13 cellular contexts compared by ENCODE assay signal in genomic region chr6:25229671-25230321, GRCh38. TPM values are rescaled to one million over a fixed set of nuclear protein-coding genes. Genes with fewer than 3 reads are reported as not detected.
DNase-seq lines count a peak whose midpoint lies in the region; ATAC-seq, FAIRE-seq and TF ChIP-seq lines count a peak whose summit lies in the region.
"Had no signal": no experiment of that assay in that cellular context is flagged by ENCODE, and none has a peak within 500 bp of the region (broad histone marks: within the 10 kb centered on the region; RNA-seq: fewer than 3 reads in every experiment).

No MANE protein-coding gene starts in this region.

- 0% methylated on average over 1 of the region's 1 CpG for WGBS in smooth muscle cell (ENCODE audit: low lambda C conversion rate)

- H3K4me3 Mint-ChIP-seq in stimulated activated memory B cell treated with anti-CD40 and anti-IgM and Interleukin-4, amounts not matched to agents 10 μg/mL and 1 μg/mL and 100 μg/mL, for 72 hours = no peak overlapping the region
- H3K4me3 Mint-ChIP-seq: stimulated activated naive CD8-positive, alpha-beta T cell treated with anti-CD3 and anti-CD28 coated beads, Interleukin-15, Interleukin-2, amounts not matched to agents 100 ng/mL and 50 ng/mL, for 24 hours had no signal

- ATAC-seq in HG03520 (IDR thresholded peaks at IDR 0.05; ENCODE audit: unreplicated experiment) = no peak
- no peak for ATAC-seq in stimulated activated memory B cell treated with anti-CD40 and anti-IgM and Interleukin-4, amounts not matched to agents 10 μg/mL and 1 μg/mL and 100 μg/mL, for 72 hours

- in situ Hi-C loops in GM13977 (cut with MboI; ENCODE audit: low pct_unique_long_range_greater_than_20kb, low sequenced_read_pairs, unreplicated experiment) = no loop called here

- H3K4me1 ChIP-seq in smooth muscle cell (ENCODE audit: low read depth) = no peaks in the 10 kb centered on the region

- H3K9ac ChIP-seq in smooth muscle cell (ENCODE audit: low read depth) = no peak overlapping the region

- no peak overlapping the region for H2AFZ ChIP-seq in smooth muscle cell (ENCODE audit: low read depth)

- no peaks in the 10 kb centered on the region for H4K20me1 ChIP-seq in smooth muscle cell (ENCODE audit: low read depth)

- no peaks in the 10 kb centered on the region for H3K4me1 Mint-ChIP-seq in stimulated activated memory B cell treated with anti-CD40 and anti-IgM and Interleukin-4, amounts not matched to agents 10 μg/mL and 1 μg/mL and 100 μg/mL, for 72 hours

- H3K4me3 ChIP-seq in fibroblast of villous mesenchyme (ENCODE audit: low read depth, low read length) (no peak overlapping the region), smooth muscle cell (no peak overlapping the region)

- no peaks in the 10 kb centered on the region for H3K27me3 ChIP-seq in smooth muscle cell (ENCODE audit: low read depth)

- peak overlapping the region; percentile 41 for H3K27ac ChIP-seq in smooth muscle cell (ENCODE audit: low read depth)

- no peaks in the 10 kb centered on the region for H3K36me3 ChIP-seq in smooth muscle cell (ENCODE audit: low read depth)

- no peaks in the 10 kb centered on the region for H3K36me3 Mint-ChIP-seq in stimulated activated memory B cell treated with anti-CD40 and anti-IgM and Interleukin-4, amounts not matched to agents 10 μg/mL and 1 μg/mL and 100 μg/mL, for 72 hours

- no peaks in the 10 kb centered on the region for H3K79me2 ChIP-seq in smooth muscle cell (ENCODE audit: low read depth)

- TF ChIP-seq CTCF in fibroblast of villous mesenchyme (IDR thresholded peaks at IDR 0.05; ENCODE audit: insufficient read depth, low read depth, low read length) (no peak), smooth muscle cell (IDR thresholded peaks at IDR 0.05; ENCODE audit: borderline replicate concordance, insufficient read depth, poor library complexity, severe bottlenecking) (no peak), GM13977 (IDR thresholded peaks at IDR 0.05; ENCODE audit: extremely low read depth, insufficient read depth, missing control alignments) (no peak)

- no peak for TF ChIP-seq POLR2A in H54 (IDR thresholded peaks at IDR 0.05; ENCODE audit: low read depth, low read length)

- peak overlapping the region; percentile 26 for H3K4me2 ChIP-seq in smooth muscle cell

- no peaks in the 10 kb centered on the region for H3K9me3 ChIP-seq in smooth muscle cell (replicated peaks; ENCODE audit: low read depth)

- H3F3A ChIP-seq in smooth muscle cell (ENCODE audit: low read depth) = no peaks in the 10 kb centered on the region

- FAIRE-seq in H54 (lab: Jason Lieb, UNC) = peak; percentile 27
- FAIRE-seq: TTC549 had no signal

- no peaks in the 10 kb centered on the region for H3K27me3 Mint-ChIP-seq in stimulated activated memory B cell treated with anti-CD40 and anti-IgM and Interleukin-4, amounts not matched to agents 10 μg/mL and 1 μg/mL and 100 μg/mL, for 72 hours

- no peak overlapping the region for H3K27ac Mint-ChIP-seq in stimulated activated memory B cell treated with anti-CD40 and anti-IgM and Interleukin-4, amounts not matched to agents 10 μg/mL and 1 μg/mL and 100 μg/mL, for 72 hours
- H3K27ac Mint-ChIP-seq: stimulated activated naive CD8-positive, alpha-beta T cell treated with anti-CD3 and anti-CD28 coated beads, Interleukin-15, Interleukin-2, amounts not matched to agents 100 ng/mL and 50 ng/mL, for 24 hours had no signal

- no peaks in the 10 kb centered on the region for H3K9me3 Mint-ChIP-seq in stimulated activated memory B cell treated with anti-CD40 and anti-IgM and Interleukin-4, amounts not matched to agents 10 μg/mL and 1 μg/mL and 100 μg/mL, for 72 hours
- H3K9me3 Mint-ChIP-seq: stimulated activated naive CD8-positive, alpha-beta T cell treated with anti-CD3 and anti-CD28 coated beads, Interleukin-15, Interleukin-2, amounts not matched to agents 100 ng/mL and 50 ng/mL, for 24 hours had no signal

- no peak for DNase-seq in H54 (ENCODE audit: insufficient read length, low spot score)
- DNase-seq in T1000 (lab: John Stamatoyannopoulos, UW) = peak; percentile 16
- peak; percentile 87 for DNase-seq in fibroblast of villous mesenchyme (ENCODE audit: low read depth)
- no peak for DNase-seq in smooth muscle cell (lab: John Stamatoyannopoulos, UW; ENCODE audit: unreplicated experiment)
- DNase-seq in GM13977 (ENCODE audit: low spot score) = no peak
- no peak for DNase-seq in activated CD4-positive, alpha-beta T cell treated with anti-CD3 and anti-CD28 coated beads, Interleukin-2, amount 50 U/mL, for 48 hours
- DNase-seq: anterior cingulate cortex, DMS79 treated with DMSO at 0.1 percent for 48 hours, NCI-H2081 had no signal

RNA-seq across cellular contexts. Expression of gene CARMIL1, which starts 49.4 kb away (rescaled TPM):
- total RNA-seq in fibroblast of villous mesenchyme = 11.2 and 12.2 TPM in 2 replicates
- 24.1 and 31.1 TPM in 2 replicates for total RNA-seq in smooth muscle cell
- 5.7 and 7.6 TPM in 2 replicates for polyA plus RNA-seq in smooth muscle cell

Comparison
In these comparisons a context has a peak if more than half of its experiments do, and no peak if none do; other contexts are left out.
1. DNase-seq: peak in T1000 (single experiment) and fibroblast of villous mesenchyme (single experiment); none in H54 (single experiment), smooth muscle cell (single experiment), GM13977 (single experiment) and activated CD4-positive, alpha-beta T cell treated with anti-CD3 and anti-CD28 coated beads, Interleukin-2, amount 50 U/mL, for 48 hours (0 of 2).